Comparison of ENCODE assay signal across 8 cellular contexts in the genomic region with DNA sequence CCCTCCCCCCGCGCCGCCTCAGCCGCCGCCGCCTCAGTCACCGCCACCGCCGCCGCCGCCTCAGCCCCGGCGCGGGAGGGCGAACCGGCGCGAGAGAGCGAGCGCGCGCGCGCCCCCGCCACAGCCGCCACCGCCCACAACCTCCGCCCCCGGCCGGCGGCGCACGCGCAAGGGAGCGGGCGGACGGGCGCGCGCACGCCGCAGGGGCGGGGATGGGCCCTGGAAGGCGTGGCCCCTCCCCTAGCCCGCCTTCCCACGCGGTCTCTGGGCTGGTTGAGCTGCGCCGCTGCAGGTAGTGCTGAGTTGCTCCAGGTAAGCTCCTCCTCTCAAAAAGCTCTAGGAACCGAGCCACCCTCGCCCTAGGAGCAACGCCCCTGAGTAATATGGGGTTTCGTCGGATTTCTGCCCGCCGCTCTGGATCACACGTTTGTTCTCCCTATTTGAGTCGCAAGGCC. TPM values are rescaled to one million over a fixed set of nuclear protein-coding genes. Genes with fewer than 3 reads are reported as not detected.
A peak's percentile ranks its signal among the peaks of the same experiment; 100 is the strongest.
DNase-seq lines count a peak whose midpoint lies in the region; ATAC-seq, FAIRE-seq and TF ChIP-seq lines count a peak whose summit lies in the region.

A gene (minus strand): TSS at position 96 of the 455 bp plus-strand sequence.

- peak within 1 kb of the TSS; percentile 91 for H3K9ac ChIP-seq in astrocyte (ENCODE audit: low read length)

- H2AFZ ChIP-seq in astrocyte (ENCODE audit: low read depth, low read length) (peak within 1 kb of the TSS; percentile 92), hepatocyte (peak within 1 kb of the TSS; percentile 88)

- no peaks in the 10 kb centered on the region for H3K36me3 ChIP-seq in astrocyte (ENCODE audit: insufficient read depth, low read length)
- H3K36me3 ChIP-seq in hepatocyte (replicated peaks; ENCODE audit: insufficient read depth, low read depth), result no peaks in the 10 kb centered on the region
- H3K36me3 ChIP-seq in aorta (ENCODE audit: control insufficient read depth in 1 of 2, insufficient read depth in 2 of 2, low read length in 1 of 2), result no peaks in the 10 kb centered on the region

- H4K20me1 ChIP-seq in astrocyte (ENCODE audit: insufficient read depth, low read length) (peaks cover 37% of the 10 kb centered on the region), hepatocyte (ENCODE audit: insufficient read depth, poor library complexity, severe bottlenecking) (peaks cover 10% of the 10 kb centered on the region)

- peak within 1 kb of the TSS; percentile 96 for H3K27ac Mint-ChIP-seq in astrocyte (ENCODE audit: unreplicated experiment)

- no peaks in the 10 kb centered on the region for H3K9me3 ChIP-seq in astrocyte (ENCODE audit: insufficient read depth, low read depth, low read length)
- no peaks in the 10 kb centered on the region for H3K9me3 ChIP-seq in hepatocyte (ENCODE audit: low read depth)
- H3K9me3 ChIP-seq in aorta (ENCODE audit: control insufficient read depth, low read length), result no peaks in the 10 kb centered on the region

- H3K4me1 ChIP-seq in astrocyte (ENCODE audit: insufficient read depth, low read length) (peaks cover 17% of the 10 kb centered on the region), hepatocyte (ENCODE audit: insufficient read depth) (peaks cover 25% of the 10 kb centered on the region), aorta (ENCODE audit: control insufficient read depth in 1 of 2, insufficient read depth in 2 of 2, low read length in 2 of 2) (no peaks in the 10 kb centered on the region)

- H3K27me3 Mint-ChIP-seq in astrocyte (ENCODE audit: low read depth, unreplicated experiment), result no peaks in the 10 kb centered on the region

- no peaks in the 10 kb centered on the region for H3K9me2 ChIP-seq in hepatocyte (replicated peaks; ENCODE audit: insufficient read depth)

- H3K4me3 Mint-ChIP-seq in astrocyte (ENCODE audit: unreplicated experiment), result peak within 1 kb of the TSS; percentile 99

- H3K36me3 Mint-ChIP-seq in astrocyte (ENCODE audit: low read depth, unreplicated experiment), result peaks cover 7% of the 10 kb centered on the region

- ATAC-seq in GM18498 (IDR thresholded peaks at IDR 0.05; ENCODE audit: unreplicated experiment) (peak; percentile 85), HG02870 (IDR thresholded peaks at IDR 0.05; ENCODE audit: unreplicated experiment) (peak; percentile 81), aorta (ENCODE audit: low FRiP score) (peak; percentile 95)

- TF ChIP-seq CTCF in astrocyte (IDR thresholded peaks at IDR 0.05; ENCODE audit: insufficient read depth, low read depth, low read length), result no peak
- TF ChIP-seq CTCF in hepatocyte (IDR thresholded peaks at IDR 0.05; ENCODE audit: poor library complexity), result no peak

- intact Hi-C loops in aorta (cut with DNase I), result no loop called here

- FAIRE-seq in astrocyte (lab: Jason Lieb, UNC), result no peak

- WGBS in hepatocyte (ENCODE audit: low lambda C conversion rate, missing lambda C conversion rate), result under 1% methylated on average over 38 of the region's 58 CpGs
- 0 to 1% methylated on average over 49 to 58 of the region's 58 CpGs for WGBS in aorta, 2 donors

- H3K4me1 Mint-ChIP-seq in astrocyte (ENCODE audit: low read depth, unreplicated experiment), result peaks cover 27% of the 10 kb centered on the region

- H3K27me3 ChIP-seq in astrocyte (ENCODE audit: insufficient read depth, low read length), result no peaks in the 10 kb centered on the region
- no peaks in the 10 kb centered on the region for H3K27me3 ChIP-seq in hepatocyte
- no peaks in the 10 kb centered on the region for H3K27me3 ChIP-seq in aorta (ENCODE audit: control insufficient read depth in 1 of 2, insufficient read depth in 2 of 2, low read length in 1 of 2)

- H3K4me3 ChIP-seq in astrocyte (ENCODE audit: insufficient read depth, low read depth, low read length) (peak within 1 kb of the TSS; percentile 78), hepatocyte (peak within 1 kb of the TSS; percentile 93), aorta (ENCODE audit: low read length in 2 of 2) (peak within 1 kb of the TSS; percentile 93 to 95)

- peak within 1 kb of the TSS; percentile 93 for H3K4me2 ChIP-seq in astrocyte (ENCODE audit: low read length)
- peak within 1 kb of the TSS; percentile 91 for H3K4me2 ChIP-seq in hepatocyte

- H3K9me3 Mint-ChIP-seq in astrocyte (ENCODE audit: unreplicated experiment), result peaks cover 7% of the 10 kb centered on the region

- H3K79me2 ChIP-seq in astrocyte (ENCODE audit: insufficient read depth, low read length) (peaks cover 26% of the 10 kb centered on the region), hepatocyte (peaks cover 51% of the 10 kb centered on the region)

- H3K27ac ChIP-seq in astrocyte (ENCODE audit: low read depth, low read length) (peak within 1 kb of the TSS; percentile 71), hepatocyte (peak within 1 kb of the TSS; percentile 100), aorta (ENCODE audit: low read depth in 1 of 2, low read length in 2 of 2) (peak within 1 kb of the TSS in 1 of 2 donors; percentile 83)

- peak; percentile 57 for DNase-seq in NCI-H1694 (lab: John Stamatoyannopoulos, UW)
- DNase-seq in T-helper 22 cell (ENCODE audit: low read depth), result peak; percentile 84
- peak; percentile 52 for DNase-seq in astrocyte (ENCODE audit: low read depth)
- DNase-seq in hepatocyte (ENCODE audit: low spot score), result peak; percentile 96
- DNase-seq in renal cortical epithelial cell (ENCODE audit: low read depth), result peak; percentile 68
- peak; percentile 87 to 93 for DNase-seq in aorta

RNA-seq across cellular contexts. Expression of the gene that starts here (rescaled TPM):
- total RNA-seq in astrocyte, result 36.4 and 37.9 TPM in 2 replicates
- total RNA-seq in hepatocyte, result 17.3 and 25.7 TPM in 2 replicates
- 7.0 and 8.5 TPM in 2 replicates for polyA plus RNA-seq in hepatocyte
- total RNA-seq in renal cortical epithelial cell, result 17.7 and 30.5 TPM in 2 replicates
- total RNA-seq in aorta, result 10 to 100 TPM; 37.3 to 44.2 TPM
- 10 to 100 TPM in 1 of 2 donors, 1 to 10 TPM in 1; 4.6 to 10.8 TPM for polyA plus RNA-seq in aorta
